In the genomic region with DNA sequence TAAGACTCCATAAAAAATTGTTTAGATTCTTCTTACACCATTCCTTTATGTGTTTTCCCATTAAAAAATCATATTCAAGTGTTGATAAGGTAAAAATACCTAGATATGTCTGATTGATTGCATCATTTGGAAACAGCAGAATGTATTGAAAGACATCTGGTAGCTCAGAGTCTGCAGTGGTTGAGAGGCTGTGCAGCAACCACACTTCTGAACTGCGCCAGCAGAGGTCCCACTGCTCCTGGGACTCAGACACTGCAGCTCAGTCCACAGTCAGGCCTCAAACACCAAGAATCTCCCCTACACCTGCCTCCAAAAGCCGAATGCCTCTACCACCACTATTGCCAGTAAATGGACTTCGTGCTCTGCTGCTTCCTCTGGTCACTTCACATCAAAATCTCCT, we compare ENCODE assay signal across 8 cellular contexts.
DNase-seq lines count a peak whose midpoint lies in the region; ATAC-seq lines count a peak whose summit lies in the region.

No MANE protein-coding gene starts in this region.

- DNase-seq in SIG-M5 treated with dmso at 0.1 percent for 504 hours (lab: John Stamatoyannopoulos, UW; ENCODE audit: unreplicated experiment) = peak; percentile 12
- no peak for DNase-seq in SIG-M5 (lab: John Stamatoyannopoulos, UW)
- peak; percentile 65 for DNase-seq in SK-N-DZ (ENCODE audit: low spot score)
- peak in 31 of 56 donors; percentile 1 to 70 (median 32) for DNase-seq in amygdala (lab: John Stamatoyannopoulos, UW)
- peak; percentile 78 for DNase-seq in islet precursor cell
- DNase-seq in stimulated activated CD8-positive, alpha-beta memory T cell treated with anti-CD3 and anti-CD28 coated beads, Interleukin-4, amount 100 ng/mL, for 1 hour (ENCODE audit: low read depth in 2 of 2, low spot score in 1 of 2) = peak; percentile 13 to 29
- no peak for DNase-seq in NCI-H1417 treated with DMSO at 0.1 percent for 48 hours (lab: John Stamatoyannopoulos, UW)

- ATAC-seq in HG02885 (IDR thresholded peaks at IDR 0.05; ENCODE audit: poor library complexity, unreplicated experiment) = peak; percentile 87

Comparison
In these comparisons a context has a peak if more than half of its experiments do, and no peak if none do; other contexts are left out.
1. DNase-seq: peak in SIG-M5 treated with dmso at 0.1 percent for 504 hours (single experiment), SK-N-DZ (single experiment), amygdala (31 of 56), islet precursor cell (single experiment) and stimulated activated CD8-positive, alpha-beta memory T cell treated with anti-CD3 and anti-CD28 coated beads, Interleukin-4, amount 100 ng/mL, for 1 hour (2 of 2); none in SIG-M5 (single experiment) and NCI-H1417 treated with DMSO at 0.1 percent for 48 hours (single experiment).